Comparison of ENCODE assay signal across 7 cellular contexts in the genomic region with DNA sequence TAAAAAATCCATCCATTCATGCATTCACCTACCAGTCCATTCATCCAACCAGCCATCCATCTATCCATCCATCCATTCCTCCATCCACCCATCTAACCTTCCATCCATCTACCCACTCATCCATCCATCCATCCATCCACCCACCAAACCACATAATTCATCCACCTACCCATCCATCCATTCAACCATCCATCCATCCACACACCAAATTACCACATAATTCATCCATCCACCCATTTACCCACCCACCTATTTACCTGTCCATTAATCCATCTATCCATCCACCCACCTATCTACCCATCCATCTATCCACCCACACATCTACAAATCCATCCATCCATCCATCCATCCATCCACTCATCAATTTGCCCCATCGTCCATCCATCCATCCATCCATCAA.
"Had no signal": no experiment of that assay in that cellular context is flagged by ENCODE, and none has a peak within 500 bp of the region (broad histone marks: within the 10 kb centered on the region; RNA-seq: fewer than 3 reads in every experiment).

No MANE protein-coding gene starts in this region.

- H3K4me3 Mint-ChIP-seq: GM23338, IgD-negative memory B cell had no signal

- H3K9me3 Mint-ChIP-seq: GM23338 had no signal

- DNase-seq: H7, KG1 had no signal

- H3K27ac ChIP-seq: HL-60 had no signal

- H3K36me3 ChIP-seq: HAP-1 had no signal

- H3K4me1 Mint-ChIP-seq: GM23338, IgD-negative memory B cell had no signal

- H3K4me2 ChIP-seq: GM23338 had no signal

- ATAC-seq: GM23338, HCT116 had no signal

- H3K27ac Mint-ChIP-seq: GM23338 had no signal

- H3K9me3 ChIP-seq: HAP-1 had no signal

- H3K4me3 ChIP-seq: GM23338, HAP-1 had no signal

- H2AFZ ChIP-seq: GM23338 had no signal
